ENCODE assay signal across 10 cellular contexts in the genomic region with DNA sequence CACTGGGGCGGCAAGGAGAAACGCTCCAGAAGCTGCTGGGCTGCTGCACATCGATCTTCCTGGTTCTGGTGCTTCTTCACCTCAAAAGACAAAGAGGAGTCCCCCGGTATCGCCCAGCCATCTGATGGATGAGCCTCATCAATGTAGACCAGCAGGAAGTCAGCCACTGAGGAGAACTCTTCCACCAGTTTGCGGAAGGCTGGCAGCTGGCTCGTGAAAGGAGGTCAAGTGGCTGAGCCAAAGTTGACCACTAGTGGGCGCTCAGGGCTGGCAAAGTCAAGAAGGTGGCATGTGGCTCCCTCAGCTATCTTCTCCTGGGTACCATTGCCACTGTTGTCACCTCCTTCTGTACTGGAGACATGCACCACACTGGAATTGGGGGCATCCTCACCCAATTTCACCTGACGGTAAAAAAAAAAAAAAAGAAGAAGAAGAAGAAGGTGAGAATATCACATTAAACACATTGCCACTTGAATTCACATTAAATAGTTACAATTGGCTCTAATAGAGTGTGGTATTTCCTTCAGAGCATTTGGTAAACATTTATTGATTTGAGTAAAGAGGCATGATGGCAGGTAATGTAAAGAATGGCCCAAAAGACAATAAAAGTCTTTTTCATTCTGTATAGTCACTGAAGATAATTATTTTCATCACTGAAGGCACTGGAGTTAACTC. TPM values are rescaled to one million over a fixed set of nuclear protein-coding genes. Genes with fewer than 3 reads are reported as not detected.
DNase-seq lines count a peak whose midpoint lies in the region; ATAC-seq and TF ChIP-seq lines count a peak whose summit lies in the region.
"Had no signal": no experiment of that assay in that cellular context is flagged by ENCODE, and none has a peak within 500 bp of the region (broad histone marks: within the 10 kb centered on the region; RNA-seq: fewer than 3 reads in every experiment).

No MANE protein-coding gene starts in this region.

- no peak overlapping the region for H3K27ac Mint-ChIP-seq in glutamatergic neuron (ENCODE audit: unreplicated experiment)
- no peak overlapping the region for H3K27ac Mint-ChIP-seq in naive thymus-derived CD4-positive, alpha-beta T cell
- H3K27ac Mint-ChIP-seq: stimulated activated naive CD8-positive, alpha-beta T cell treated with anti-CD3 and anti-CD28 coated beads, Interleukin-15, Interleukin-2, amounts not matched to agents 100 ng/mL and 50 ng/mL, for 24 hours had no signal

- no peaks in the 10 kb centered on the region for H3K9me3 ChIP-seq in NT2/D1 (ENCODE audit: insufficient read depth, low read length)
- H3K9me3 ChIP-seq in naive thymus-derived CD4-positive, alpha-beta T cell (ENCODE audit: control insufficient read depth in 2 of 3, low read length in 3 of 3), result no peaks in the 10 kb centered on the region

- H3K36me3 ChIP-seq in BJ (ENCODE audit: control insufficient read depth, insufficient read depth, low read length), result peaks cover 3% of the 10 kb centered on the region; the same call in 1 of the 2 replicates
- no peaks in the 10 kb centered on the region for H3K36me3 ChIP-seq in NT2/D1 (ENCODE audit: insufficient read depth, insufficient read length, low read length)
- H3K36me3 ChIP-seq in naive thymus-derived CD4-positive, alpha-beta T cell (ENCODE audit: control insufficient read depth in 2 of 3, insufficient read depth in 3 of 3, low read length in 3 of 3), result no peaks in the 10 kb centered on the region

- TF ChIP-seq CTCF in BJ (IDR thresholded peaks at IDR 0.05; ENCODE audit: insufficient read depth, low read depth, low read length) (peak; percentile 37; the same call in 1 of the 2 replicates), GM13977 (IDR thresholded peaks at IDR 0.05; ENCODE audit: extremely low read depth, insufficient read depth, missing control alignments) (peak; percentile 67), glutamatergic neuron (IDR thresholded peaks at IDR 0.05; ENCODE audit: partially characterized antibody, unreplicated experiment) (peak; percentile 61)

- POLR2A ChIA-PET in BJ (lab: Charles Lee), result no interaction called here
- POLR2A ChIA-PET in naive thymus-derived CD4-positive, alpha-beta T cell (lab: Charles Lee), result no interaction called here

- H3K36me3 Mint-ChIP-seq in glutamatergic neuron (ENCODE audit: unreplicated experiment), result no peaks in the 10 kb centered on the region
- no peaks in the 10 kb centered on the region for H3K36me3 Mint-ChIP-seq in naive thymus-derived CD4-positive, alpha-beta T cell

- DNase-seq in BJ (ENCODE audit: low read depth), result no peak
- DNase-seq in GM13977 (ENCODE audit: low spot score), result peak; percentile 14
- DNase-seq in NT2/D1 (ENCODE audit: low read depth, low spot score), result peak; percentile 55
- peak; percentile 62 for DNase-seq in glutamatergic neuron
- DNase-seq in naive thymus-derived CD4-positive, alpha-beta T cell, result no peak
- no peak for DNase-seq in activated gamma-delta T cell (lab: John Stamatoyannopoulos, UW)
- no peak for DNase-seq in EL
- DNase-seq in activated T-cell treated with anti-CD3 and anti-CD28 coated beads, Interleukin-2, amount 50 U/mL, for 1 hour, result no peak

- H3K9ac ChIP-seq in NT2/D1 (ENCODE audit: insufficient read length, low read depth), result no peak overlapping the region

- CTCF ChIA-PET in BJ (lab: Yijun Ruan, JAX), result interaction anchor here (1.0 to 1.3 kb wide), 3 partner anchors 10 to 18 kb away, joined by 3 to 5 read pairs (median 4); no protein-coding TSS in a partner anchor
- CTCF ChIA-PET in naive thymus-derived CD4-positive, alpha-beta T cell (lab: Charles Lee), result no interaction called here

- H3K9me3 Mint-ChIP-seq in glutamatergic neuron (ENCODE audit: unreplicated experiment), result peaks cover 3% of the 10 kb centered on the region
- peaks cover 0 to 20% (median 4%) of the 10 kb centered on the region in 11 donors for H3K9me3 Mint-ChIP-seq in naive thymus-derived CD4-positive, alpha-beta T cell
- H3K9me3 Mint-ChIP-seq: stimulated activated naive CD8-positive, alpha-beta T cell treated with anti-CD3 and anti-CD28 coated beads, Interleukin-15, Interleukin-2, amounts not matched to agents 100 ng/mL and 50 ng/mL, for 24 hours had no signal

- no peaks in the 10 kb centered on the region for H3K27me3 ChIP-seq in BJ (ENCODE audit: control insufficient read depth, insufficient read depth, low read length)
- H3K27me3 ChIP-seq in NT2/D1 (ENCODE audit: insufficient read depth, insufficient read length), result no peaks in the 10 kb centered on the region
- H3K27me3 ChIP-seq in naive thymus-derived CD4-positive, alpha-beta T cell (ENCODE audit: control insufficient read depth in 2 of 2, insufficient read depth in 2 of 2, low read length in 2 of 2), result no peaks in the 10 kb centered on the region

- H3K4me3 ChIP-seq in BJ (ENCODE audit: low read depth, low read length) (no peak overlapping the region), NT2/D1 (ENCODE audit: insufficient read length, low read depth) (no peak overlapping the region)
- H3K4me3 ChIP-seq in naive thymus-derived CD4-positive, alpha-beta T cell (ENCODE audit: low read length), result no peak overlapping the region

- intact Hi-C loops in naive thymus-derived CD4-positive, alpha-beta T cell (cut with micrococcal nuclease), result no loop called here

- no peak overlapping the region for H3K4me3 Mint-ChIP-seq in glutamatergic neuron (ENCODE audit: unreplicated experiment)
- H3K4me3 Mint-ChIP-seq in naive thymus-derived CD4-positive, alpha-beta T cell, result no peak overlapping the region
- H3K4me3 Mint-ChIP-seq: central memory CD8-positive, alpha-beta T cell; stimulated activated naive CD8-positive, alpha-beta T cell treated with anti-CD3 and anti-CD28 coated beads, Interleukin-15, Interleukin-2, amounts not matched to agents 100 ng/mL and 50 ng/mL, for 24 hours had no signal

- H3K4me1 Mint-ChIP-seq in glutamatergic neuron (ENCODE audit: low read depth, unreplicated experiment), result no peaks in the 10 kb centered on the region
- H3K4me1 Mint-ChIP-seq in naive thymus-derived CD4-positive, alpha-beta T cell, result no peaks in the 10 kb centered on the region
- H3K4me1 Mint-ChIP-seq: central memory CD8-positive, alpha-beta T cell had no signal

- no peak overlapping the region for H3K27ac ChIP-seq in naive thymus-derived CD4-positive, alpha-beta T cell (ENCODE audit: low read depth, low read length)

- no peak for ATAC-seq in naive thymus-derived CD4-positive, alpha-beta T cell

- H3K27me3 Mint-ChIP-seq in glutamatergic neuron (ENCODE audit: unreplicated experiment), result peaks cover 2% of the 10 kb centered on the region
- no peaks in the 10 kb centered on the region for H3K27me3 Mint-ChIP-seq in naive thymus-derived CD4-positive, alpha-beta T cell
- H3K27me3 Mint-ChIP-seq: central memory CD8-positive, alpha-beta T cell; stimulated activated naive CD8-positive, alpha-beta T cell treated with anti-CD3 and anti-CD28 coated beads, Interleukin-15, Interleukin-2, amounts not matched to agents 100 ng/mL and 50 ng/mL, for 24 hours had no signal

- in situ Hi-C loops in GM13977 (cut with MboI; ENCODE audit: low pct_unique_long_range_greater_than_20kb, low sequenced_read_pairs, unreplicated experiment), result loop anchor here (25.0 kb wide), 1 partner anchor 634 kb away; no protein-coding TSS in a partner anchor

- no peaks in the 10 kb centered on the region for H3K4me1 ChIP-seq in NT2/D1 (ENCODE audit: insufficient read depth, insufficient read length)
- H3K4me1 ChIP-seq in naive thymus-derived CD4-positive, alpha-beta T cell (ENCODE audit: control insufficient read depth in 2 of 2, insufficient read depth in 2 of 2, low read length in 2 of 2), result no peaks in the 10 kb centered on the region

RNA-seq across cellular contexts. Expression of a gene that starts 8.3 kb away (rescaled TPM):
- polyA plus RNA-seq in BJ (2011; rRNA removed), result 70.9 and 81.9 TPM in 2 replicates
- 77.6 and 111 TPM in 2 replicates for polyA minus RNA-seq in BJ (2011; rRNA and poly(A)+ RNA removed)
- 1.5 TPM for total RNA-seq in glutamatergic neuron (ENCODE audit: unreplicated experiment)
- total RNA-seq in naive thymus-derived CD4-positive, alpha-beta T cell, result not detected
- polyA plus RNA-seq in naive thymus-derived CD4-positive, alpha-beta T cell, result not detected

Comparison
In these comparisons a context has a peak if more than half of its experiments do, and no peak if none do; other contexts are left out.
1. DNase-seq: peak in GM13977 (single experiment), NT2/D1 (single experiment) and glutamatergic neuron (single experiment); none in BJ (single experiment), naive thymus-derived CD4-positive, alpha-beta T cell (0 of 9), activated gamma-delta T cell (single experiment), EL (single experiment) and activated T-cell treated with anti-CD3 and anti-CD28 coated beads, Interleukin-2, amount 50 U/mL, for 1 hour (single experiment).
2. Peak in every context shown above with its lines, with median percentiles within 50 percentile points of each other: CTCF ChIP-seq.